12 cellular contexts compared by ENCODE assay signal in genomic region chr10:44961231-44961571, GRCh38. TPM values are rescaled to one million over a fixed set of nuclear protein-coding genes. Genes with fewer than 3 reads are reported as not detected.
DNase-seq lines count a peak whose midpoint lies in the region.
"Had no signal": no experiment of that assay in that cellular context is flagged by ENCODE, and none has a peak within 500 bp of the region (broad histone marks: within the 10 kb centered on the region; RNA-seq: fewer than 3 reads in every experiment).

No MANE protein-coding gene starts in this region.

- peak overlapping the region; percentile 81 for H3K27ac ChIP-seq in caudate nucleus (ENCODE audit: low read depth, low read length)
- no peak overlapping the region for H3K27ac ChIP-seq in stomach smooth muscle (ENCODE audit: low read length)

- H3K27me3 ChIP-seq in H7 (ENCODE audit: control insufficient read depth, insufficient read depth, low read length) (peaks cover 5% of the 10 kb centered on the region), stomach smooth muscle (ENCODE audit: control insufficient read depth in 1 of 2, insufficient read depth in 2 of 2, low read length in 2 of 2) (no peaks in the 10 kb centered on the region)

- DNase-seq in H7 = peak; percentile 28
- DNase-seq in caudate nucleus (lab: John Stamatoyannopoulos, UW) = no peak
- DNase-seq in mesenteric fat pad (ENCODE audit: low spot score) = peak; percentile 79
- no peak for DNase-seq in Kasumi-1 (lab: John Stamatoyannopoulos, UW)
- no peak for DNase-seq in retina
- DNase-seq in stimulated activated naive CD4-positive, alpha-beta T cell treated with Interleukin-2 at 50 U/mL for 16 hours (lab: John Stamatoyannopoulos, UW) = no peak
- DNase-seq: activated T-cell treated with anti-CD3 and anti-CD28 coated beads, Interleukin-2, amount 50 U/mL, for 72 hours; NK-92 treated with Interleukin-12 subunit alpha and Interleukin-12 subunit beta, amount 100 ng/mL, for 24 hours had no signal

- H3K9ac ChIP-seq in stomach smooth muscle (ENCODE audit: low read length in 2 of 2) = peak overlapping the region; percentile 5 to 69

- H3K4me3 ChIP-seq in H7 (ENCODE audit: insufficient read depth, low read depth, low read length) = no peak overlapping the region
- peak overlapping the region in 1 of 2 donors; percentile 90 for H3K4me3 ChIP-seq in stomach smooth muscle (ENCODE audit: low read length in 2 of 2)

- H3K9me3 ChIP-seq in stomach smooth muscle (ENCODE audit: control insufficient read depth in 2 of 2, low read length in 2 of 2) = no peaks in the 10 kb centered on the region

- no peaks in the 10 kb centered on the region for H3K36me3 ChIP-seq in H7 (replicated peaks; ENCODE audit: control insufficient read depth, insufficient read depth, low read length)
- H3K36me3 ChIP-seq in stomach smooth muscle (ENCODE audit: control insufficient read depth in 2 of 2, insufficient read depth in 2 of 2, low read length in 2 of 2) = peaks cover 0 to 2% of the 10 kb centered on the region in 2 donors

- H3K4me1 ChIP-seq in stomach smooth muscle (ENCODE audit: control insufficient read depth, insufficient read depth, low read length) = peaks cover 68% of the 10 kb centered on the region

RNA-seq across cellular contexts. Expression of gene RASSF4, which starts 1.6 kb away (rescaled TPM):
- total RNA-seq in H7 (2014; rRNA removed; shearing (Covaris generic)) = 9.1 and 13.6 TPM in 2 replicates
- 122 TPM for total RNA-seq in mesenteric fat pad

RNA-seq across cellular contexts. Expression of gene DEPP1, which starts 17.4 kb away (rescaled TPM):
- total RNA-seq in H7 (2014; rRNA removed; shearing (Covaris generic)) = 0.28 and 1.2 TPM in 2 replicates
- 566 TPM for total RNA-seq in mesenteric fat pad

RNA-seq across cellular contexts. Expression of gene ZNF22, which starts 39.5 kb away (rescaled TPM):
- 20.2 and 23.1 TPM in 2 replicates for total RNA-seq in H7 (2014; rRNA removed; shearing (Covaris generic))
- total RNA-seq in mesenteric fat pad = 50.3 TPM

RNA-seq across cellular contexts. Expression of gene TMEM72, which starts 50.1 kb away (rescaled TPM):
- total RNA-seq in H7 (2014; rRNA removed; shearing (Covaris generic)) = not detected in 2 replicates
- not detected for total RNA-seq in mesenteric fat pad
- total RNA-seq: activated T-cell treated with anti-CD3 and anti-CD28 coated beads, Interleukin-2, amount 50 U/mL, for 72 hours; dermis microvascular lymphatic vessel endothelial cell; H4; T-helper 1 cell treated with Interleukin-12 subunit alpha and Interleukin-12 subunit beta and Interleukin-4 antibody, amounts not matched to agents 30 ng/mL and 1 ng/mL, for 36 hours had no signal

Comparison
In these comparisons a context has a peak if more than half of its experiments do, and no peak if none do; other contexts are left out.
1. DNase-seq: peak in H7 (single experiment) and mesenteric fat pad (single experiment); none in caudate nucleus (0 of 61), Kasumi-1 (0 of 2), retina (single experiment) and stimulated activated naive CD4-positive, alpha-beta T cell treated with Interleukin-2 at 50 U/mL for 16 hours (single experiment).
2. RNA of gene DEPP1, which starts 17.4 kb away (total RNA-seq): 566 TPM in mesenteric fat pad (single experiment); 0.28 to 1.2 TPM in H7; every median in the first group is over 100 times any median in the second.